In genomic region chr10:121288864-121289659, GRCh38 we compare ENCODE assay signal across 14 cellular contexts.
"Had no signal": no experiment of that assay in that cellular context is flagged by ENCODE, and none has a peak within 500 bp of the region (broad histone marks: within the 10 kb centered on the region; RNA-seq: fewer than 3 reads in every experiment).

No MANE protein-coding gene starts in this region.

- H3K36me3 ChIP-seq: transverse colon had no signal

- H3K27me3 ChIP-seq: transverse colon had no signal

- ATAC-seq: activated CD8-positive, alpha-beta memory T cell treated with anti-CD3 and anti-CD28 coated beads, Interleukin-2, amount 10 ng/mL, durations not matched to agents 7 days and 5 days; left ventricle myocardium superior; stimulated activated naive CD8-positive, alpha-beta T cell treated with anti-CD3 and anti-CD28 coated beads, Interleukin-15, Interleukin-2, amounts not matched to agents 100 U/mL and 50 U/mL, for 24 hours had no signal

- DNase-seq: activated CD4-positive, alpha-beta memory T cell treated with anti-CD3 and anti-CD28 coated beads, Interleukin-2, amount 10 ng/mL, durations not matched to agents 7 days and 5 days; activated CD4-positive, alpha-beta T cell treated with anti-CD3 and anti-CD28 coated beads for 48 hours; activated CD4-positive, CD25-positive, alpha-beta regulatory T cell; activated CD8-positive, alpha-beta memory T cell treated with anti-CD3 and anti-CD28 coated beads, Interleukin-2, amount 10 ng/mL, durations not matched to agents 7 days and 5 days; activated naive CD4-positive, alpha-beta T cell; activated naive CD8-positive, alpha-beta T cell treated with anti-CD3 and anti-CD28 coated beads for 36 hours; amniotic stem cell; dermis blood vessel endothelial cell; immature natural killer cell; left ventricle myocardium superior; stimulated activated CD4-positive, alpha-beta T cell treated with anti-CD3 and anti-CD28 coated beads, Interleukin-2, amount 100 ng/mL, for 24 hours; stimulated activated naive CD8-positive, alpha-beta T cell treated with anti-CD3 and anti-CD28 coated beads, Interleukin-15, Interleukin-2, amounts not matched to agents 100 U/mL and 50 U/mL, for 24 hours; substantia nigra; transverse colon had no signal

- H3K4me3 ChIP-seq: transverse colon had no signal

- H3K9me3 ChIP-seq: transverse colon had no signal
